22 cellular contexts compared by ENCODE assay signal in genomic region chr2:236603361-236604015, GRCh38. TPM values are rescaled to one million over a fixed set of nuclear protein-coding genes. Genes with fewer than 3 reads are reported as not detected.
"Had no signal": no experiment of that assay in that cellular context is flagged by ENCODE, and none has a peak within 500 bp of the region (broad histone marks: within the 10 kb centered on the region; RNA-seq: fewer than 3 reads in every experiment).

No MANE protein-coding gene starts in this region.

- H3K27ac ChIP-seq: RWPE1 had no signal

- H3K9me3 ChIP-seq: SK-N-SH had no signal

- DNase-seq: KBM-7, MV-4-11, NCI-H1048, NCI-H1105, NCI-H1417, NCI-H1436 treated with DMSO at 0.1 percent for 48 hours, NCI-H1694, NCI-H187 treated with DMSO at 0.1 percent for 48 hours, NCI-H2081, NCI-H2107, NCI-H2227 treated with DMSO at 0.1 percent for 48 hours, NCI-H510A, NCI-H524 treated with DMSO at 0.1 percent for 48 hours, NCI-H69, NCI-H774, SHP77, SK-N-SH, SW 1271 had no signal

RNA-seq across cellular contexts. Expression of gene ACKR3, which starts 33.9 kb away (rescaled TPM):
- total RNA-seq: HT-29, LHCN-M2, SK-MEL-5 had no signal
- polyA plus RNA-seq: SK-N-SH had no signal
